In the genomic region with DNA sequence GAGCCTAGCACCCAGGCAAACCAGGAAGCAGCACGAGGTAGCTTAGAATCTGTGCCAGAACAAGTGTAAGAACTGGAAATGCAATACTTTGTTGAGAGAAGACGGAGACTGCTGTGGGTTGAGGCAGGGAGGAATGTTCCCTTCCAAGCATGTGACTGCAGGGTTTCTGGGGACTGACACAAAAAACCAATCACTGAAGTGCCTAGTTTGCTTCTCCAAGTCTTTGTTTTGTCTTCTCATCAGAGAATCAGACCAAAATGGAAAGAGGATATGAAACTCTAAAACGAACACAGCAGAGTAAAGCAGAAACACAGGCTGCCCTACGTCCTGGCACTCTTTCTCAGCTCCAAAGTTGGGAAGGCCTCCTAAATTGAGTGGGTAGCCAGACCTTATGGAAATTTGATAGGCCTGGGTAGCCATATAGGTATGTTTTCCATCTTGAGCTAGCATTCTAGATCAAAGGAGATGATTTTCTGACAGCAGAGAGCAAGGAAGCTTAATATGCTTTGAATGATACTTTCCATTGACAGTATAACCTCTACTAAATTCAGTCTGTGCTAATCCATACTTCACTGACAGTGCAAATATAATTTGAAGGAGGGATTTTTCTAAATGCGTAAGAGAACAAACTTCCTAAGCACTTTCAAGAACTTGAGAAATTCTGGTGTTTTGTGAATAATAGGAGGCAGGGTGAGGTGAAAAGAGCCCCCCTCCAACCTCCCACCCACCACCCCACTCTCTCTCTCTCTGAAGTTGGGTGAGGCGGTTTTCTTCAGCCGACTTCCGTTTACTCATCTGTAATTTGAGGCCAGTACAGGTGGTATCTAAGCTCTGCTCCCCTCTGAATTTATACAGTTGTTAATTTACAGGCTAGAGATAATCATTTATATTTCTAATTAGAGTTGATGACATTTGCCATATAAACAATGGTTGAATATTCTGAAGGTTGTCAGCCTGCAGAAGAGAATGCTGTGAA, we compare ENCODE assay signal across 8 cellular contexts. TPM values are rescaled to one million over a fixed set of nuclear protein-coding genes. Genes with fewer than 3 reads are reported as not detected.
DNase-seq lines count a peak whose midpoint lies in the region; ATAC-seq, FAIRE-seq and TF ChIP-seq lines count a peak whose summit lies in the region.

No MANE protein-coding gene starts in this region.

- peak overlapping the region in 3 of 4 donors; percentile 13 to 80 (median 30) for H3K4me3 ChIP-seq in gastrocnemius medialis
- H3K4me3 ChIP-seq in small intestine (ENCODE audit: low read depth in 1 of 2, low read length in 2 of 2), result no peak overlapping the region

- in situ Hi-C loops in gastrocnemius medialis (cut with MboI; ENCODE audit: low sequenced_read_pairs in 4 of 4) (no loop called here), ACHN (cut with HindIII; ENCODE audit: low pct_ligation_motif_present, low pct_unique_long_range_greater_than_20kb, low sequenced_read_pairs) (no loop called here)

- no peak for TF ChIP-seq POLR2A in gastrocnemius medialis (IDR thresholded peaks at IDR 0.05)

- no peaks in the 10 kb centered on the region for H3K36me3 Mint-ChIP-seq in activated naive CD8-positive, alpha-beta T cell treated with anti-CD3 and anti-CD28 coated beads for 36 hours

- H3K27me3 ChIP-seq in gastrocnemius medialis (no peaks in the 10 kb centered on the region), small intestine (ENCODE audit: control insufficient read depth in 2 of 2, insufficient read depth in 2 of 2, low read length in 2 of 2) (no peaks in the 10 kb centered on the region)

- no peak overlapping the region for H3K4me3 Mint-ChIP-seq in activated naive CD8-positive, alpha-beta T cell treated with anti-CD3 and anti-CD28 coated beads for 36 hours

- intact Hi-C loops in gastrocnemius medialis (cut with DNase I; ENCODE audit: low total_unique reads), result no loop called here

- H3K27me3 Mint-ChIP-seq in activated naive CD8-positive, alpha-beta T cell treated with anti-CD3 and anti-CD28 coated beads for 36 hours, result peaks cover 10% of the 10 kb centered on the region

- H3K4me1 ChIP-seq in gastrocnemius medialis (peaks cover 64 to 70% of the 10 kb centered on the region in 2 donors), small intestine (ENCODE audit: control insufficient read depth in 2 of 2, insufficient read depth in 1 of 2, low read depth in 1 of 2, low read length in 1 of 2) (peaks cover 0 to 2% of the 10 kb centered on the region in 2 donors)

- ATAC-seq in GM19351 (IDR thresholded peaks at IDR 0.05; ENCODE audit: unreplicated experiment) (peak; percentile 87), HG03097 (IDR thresholded peaks at IDR 0.05; ENCODE audit: low FRiP score, unreplicated experiment) (peak; percentile 85), gastrocnemius medialis (peak; percentile 49 to 52)

- H3K27ac ChIP-seq in gastrocnemius medialis (peak overlapping the region; percentile 90 to 97 (median 94)), small intestine (ENCODE audit: low read depth in 1 of 2, low read length in 1 of 2) (peak overlapping the region in 1 of 2 donors; percentile 22)

- H3K9me3 Mint-ChIP-seq in activated naive CD8-positive, alpha-beta T cell treated with anti-CD3 and anti-CD28 coated beads for 36 hours, result no peaks in the 10 kb centered on the region

- peak overlapping the region; percentile 50 for H3K27ac Mint-ChIP-seq in activated naive CD8-positive, alpha-beta T cell treated with anti-CD3 and anti-CD28 coated beads for 36 hours

- DNase-seq in activated naive CD8-positive, alpha-beta T cell treated with anti-CD3 and anti-CD28 coated beads for 36 hours, result no peak
- peak; percentile 64 to 68 for DNase-seq in gastrocnemius medialis
- DNase-seq in stimulated activated naive CD4-positive, alpha-beta T cell (lab: John Stamatoyannopoulos, UW), result no peak
- DNase-seq in NCI-H748 (lab: John Stamatoyannopoulos, UW; ENCODE audit: unreplicated experiment), result no peak
- no peak for DNase-seq in ACHN
- DNase-seq in small intestine, result no peak

- 71 to 79% (median 76%) methylated on average over 8 of the region's 8 CpGs for WGBS in small intestine, 3 donors

- no peak for TF ChIP-seq CTCF in gastrocnemius medialis (IDR thresholded peaks at IDR 0.05 in 4 of 5, conservative IDR thresholded peaks at IDR 0.05 in 1 of 5)

- H3K4me1 Mint-ChIP-seq in activated naive CD8-positive, alpha-beta T cell treated with anti-CD3 and anti-CD28 coated beads for 36 hours, result peaks cover 27% of the 10 kb centered on the region

- no peak for FAIRE-seq in small intestine (lab: Jason Lieb, UNC)

- no peaks in the 10 kb centered on the region for H3K9me3 ChIP-seq in gastrocnemius medialis
- no peaks in the 10 kb centered on the region for H3K9me3 ChIP-seq in small intestine (ENCODE audit: control insufficient read depth, low read depth)

- no peaks in the 10 kb centered on the region for H3K36me3 ChIP-seq in gastrocnemius medialis
- H3K36me3 ChIP-seq in small intestine (ENCODE audit: control insufficient read depth in 2 of 2, insufficient read depth in 2 of 2, low read length in 2 of 2), result no peaks in the 10 kb centered on the region

RNA-seq across cellular contexts. Expression of gene ADRB2, which starts 5.5 kb away (rescaled TPM):
- total RNA-seq in activated naive CD8-positive, alpha-beta T cell treated with anti-CD3 and anti-CD28 coated beads for 36 hours, result under 1 TPM; 0.18 to 0.23 TPM
- 10 to 100 TPM in 1 of 4 donors, 1 to 10 TPM in 3; 4.2 to 17.3 (median 6.8) TPM for total RNA-seq in gastrocnemius medialis
- 1 to 10 TPM in 1 of 3 donors, under 1 TPM in 1, not detected in 1; 0.54 to 1.5 TPM for polyA plus RNA-seq in small intestine

Comparison
In these comparisons a context has a peak if more than half of its experiments do, and no peak if none do; other contexts are left out.
1. DNase-seq: peak in gastrocnemius medialis (2 of 2); none in activated naive CD8-positive, alpha-beta T cell treated with anti-CD3 and anti-CD28 coated beads for 36 hours (single experiment), stimulated activated naive CD4-positive, alpha-beta T cell (0 of 6), NCI-H748 (single experiment), ACHN (single experiment) and small intestine (single experiment).
2. H3K4me3 ChIP-seq: peak in gastrocnemius medialis (3 of 4); none in small intestine (0 of 2).
3. RNA of gene ADRB2, which starts 5.5 kb away (total RNA-seq): 4.2 to 17.3 TPM in gastrocnemius medialis; 0.18 to 0.23 TPM in activated naive CD8-positive, alpha-beta T cell treated with anti-CD3 and anti-CD28 coated beads for 36 hours; every median in the first group is over 4 times any median in the second.
4. Peak in every context shown above with its lines, with median percentiles within 50 percentile points of each other: ATAC-seq.